27 cellular contexts compared by ENCODE assay signal in genomic region chr6:76342611-76343160, GRCh38.
DNase-seq lines count a peak whose midpoint lies in the region; ATAC-seq, FAIRE-seq and TF ChIP-seq lines count a peak whose summit lies in the region.
"Had no signal": no experiment of that assay in that cellular context is flagged by ENCODE, and none has a peak within 500 bp of the region (broad histone marks: within the 10 kb centered on the region; RNA-seq: fewer than 3 reads in every experiment).

No MANE protein-coding gene starts in this region.

- no peak overlapping the region for H4K5ac ChIP-seq in H1 (ENCODE audit: insufficient read length, low read depth, low read length)

- H2BK5ac ChIP-seq in H1 (ENCODE audit: low read depth, low read length) = no peak overlapping the region
- no peak overlapping the region for H2BK5ac ChIP-seq in neuronal stem cell (ENCODE audit: low read length)

- H2BK120ac ChIP-seq in H1 (replicated peaks; ENCODE audit: low read depth, low read length) = no peak overlapping the region
- H2BK120ac ChIP-seq in neuronal stem cell (ENCODE audit: low read depth, low read length) = no peak overlapping the region

- H3K14ac ChIP-seq in H1 (ENCODE audit: insufficient read length) (no peak overlapping the region), neuronal stem cell (ENCODE audit: low read length) (peak overlapping the region; percentile 56)

- H2AFZ ChIP-seq in H1 (ENCODE audit: low read length) = peak overlapping the region; percentile 40; the same call in 1 of the 2 replicates
- no peak overlapping the region for H2AFZ ChIP-seq in neuronal stem cell (ENCODE audit: low read length)
- H2AFZ ChIP-seq: GM23338 had no signal

- no peak overlapping the region for H2BK12ac ChIP-seq in H1 (ENCODE audit: low read depth, low read length)
- H2BK12ac ChIP-seq in neuronal stem cell (ENCODE audit: low read length) = no peak overlapping the region

- H2BK15ac ChIP-seq in H1 (ENCODE audit: low read length) = no peak overlapping the region
- no peak overlapping the region for H2BK15ac ChIP-seq in neuronal stem cell (ENCODE audit: low read length)

- DNase-seq in NCI-H146 (lab: John Stamatoyannopoulos, UW) = peak; percentile 2
- DNase-seq in NCI-H146 treated with DMSO at 0.1 percent for 48 hours (lab: John Stamatoyannopoulos, UW; ENCODE audit: unreplicated experiment) = no peak
- no peak for DNase-seq in H1 (ENCODE audit: low read depth in 1 of 2, low spot score in 2 of 2)
- no peak for DNase-seq in neuronal stem cell (ENCODE audit: low spot score)
- peak; percentile 7 for DNase-seq in urothelium cell line (ENCODE audit: low spot score)
- no peak for DNase-seq in HuH-7 (ENCODE audit: low spot score)
- DNase-seq: BE2C; CD8-positive, alpha-beta memory T cell; DMS 273 treated with DMSO at 0.1 percent for 48 hours; DMS79; EL; GDM1; HFFc6; NCI-H1048; NCI-H1417; NCI-H187; NCI-H2171 treated with DMSO at 0.1 percent for 48 hours; NCI-H446; NCI-H524 treated with DMSO at 0.1 percent for 48 hours; NCI-H774 had no signal

- H2AK5ac ChIP-seq in H1 (ENCODE audit: low read depth, low read length) (no peak overlapping the region), neuronal stem cell (ENCODE audit: low read depth, low read length) (no peak overlapping the region)

- no peak for TF ChIP-seq RAD21 in H1 (IDR thresholded peaks at IDR 0.05 in 1 of 2, conservative IDR thresholded peaks at IDR 0.05 in 1 of 2; ENCODE audit: low read depth in 2 of 2, low read length in 2 of 2)

- no peaks in the 10 kb centered on the region for H3K23me2 ChIP-seq in H1 (ENCODE audit: low read depth, low read length)

- no peak for TF ChIP-seq POLR2A in H1 (IDR thresholded peaks at IDR 0.05; ENCODE audit: control extremely low read depth in 1 of 2, low read depth in 2 of 2, low read length in 2 of 2)

- POLR2A ChIA-PET in H1 (lab: Charles Lee; ENCODE audit: partially characterized antibody) = no interaction called here

- H3K79me1 ChIP-seq in H1 (ENCODE audit: low read depth, low read length) (no peaks in the 10 kb centered on the region), neuronal stem cell (ENCODE audit: low read depth, low read length) (no peaks in the 10 kb centered on the region)

- no peak for TF ChIP-seq CTCF in H1 (IDR thresholded peaks at IDR 0.05; ENCODE audit: control extremely low read depth in 1 of 3, insufficient read depth in 1 of 3, low read depth in 1 of 3, low read length in 3 of 3)

- no peak overlapping the region for H3K56ac ChIP-seq in H1 (replicated peaks; ENCODE audit: insufficient read length, low read depth, low read length)

- no peak overlapping the region for H3K4ac ChIP-seq in H1 (replicated peaks; ENCODE audit: insufficient read length, low read depth, low read length)
- H3K4ac ChIP-seq in neuronal stem cell (ENCODE audit: low read length) = no peak overlapping the region

- H3K27ac ChIP-seq in H1 (ENCODE audit: low read depth, low read length) (no peak overlapping the region), neuronal stem cell (replicated peaks; ENCODE audit: low read length) (no peak overlapping the region)
- H3K27ac ChIP-seq: 22Rv1, KMS-11 had no signal

- 81% methylated on average over 1 of the region's 1 CpG; no CpG with 5 or more reads in 1 of the 2 experiments for WGBS in H1 (ENCODE audit: extremely low coverage in 1 of 2, insufficient coverage in 1 of 2, insufficient read length in 1 of 2, insufficient replicate concordance in 2 of 2, low coverage in 1 of 2, low lambda C conversion rate in 2 of 2, missing lambda C conversion rate in 1 of 2), 2 experiments
- no CpG with 5 or more reads among the region's 1 CpG for WGBS in neuronal stem cell (ENCODE audit: extremely low coverage in 2 of 2, insufficient read length in 2 of 2, insufficient replicate concordance in 1 of 2), 2 donors

- no peak overlapping the region for H4K8ac ChIP-seq in H1 (ENCODE audit: extremely low read depth, insufficient read depth, low read length)
- no peak overlapping the region for H4K8ac ChIP-seq in neuronal stem cell (ENCODE audit: low read depth, low read length)

- no peak overlapping the region for H3K18ac ChIP-seq in H1 (ENCODE audit: extremely low read depth, low read length)
- no peak overlapping the region for H3K18ac ChIP-seq in neuronal stem cell (ENCODE audit: low read length)

- H3K36me3 ChIP-seq in H1 (ENCODE audit: control insufficient read depth in 2 of 4, insufficient read depth in 4 of 4, low read length in 3 of 4) (no peaks in the 10 kb centered on the region), neuronal stem cell (replicated peaks in 1 of 2; ENCODE audit: control insufficient read depth in 2 of 2, insufficient read depth in 2 of 2, low read length in 2 of 2) (no peaks in the 10 kb centered on the region)
- H3K36me3 ChIP-seq: BE2C, HAP-1 had no signal

- H3K9me3 ChIP-seq in H1 (ENCODE audit: insufficient read depth in 2 of 2, low read depth in 1 of 2, low read length in 1 of 2) (no peaks in the 10 kb centered on the region), neuronal stem cell (replicated peaks in 1 of 2; ENCODE audit: control insufficient read depth in 2 of 2, insufficient read depth in 1 of 2, low read depth in 1 of 2, low read length in 2 of 2) (peaks cover 0 to 2% of the 10 kb centered on the region in 2 donors)
- H3K9me3 ChIP-seq: HAP-1 had no signal

- H3K79me2 ChIP-seq in H1 (ENCODE audit: control insufficient read depth in 1 of 2, insufficient read depth in 2 of 2, low read length in 2 of 2) = no peaks in the 10 kb centered on the region

- no peak overlapping the region for H3K4me3 ChIP-seq in H1 (ENCODE audit: extremely low read depth in 1 of 4, insufficient read depth in 2 of 4, low read depth in 3 of 4, low read length in 4 of 4)
- no peak overlapping the region for H3K4me3 ChIP-seq in neuronal stem cell (ENCODE audit: low read length in 2 of 2)
- H3K4me3 ChIP-seq: GM12878, GM23338, HAP-1 had no signal

- H3K23ac ChIP-seq in H1 (ENCODE audit: insufficient read length) (no peak overlapping the region), neuronal stem cell (ENCODE audit: low read depth, low read length, poor library complexity) (no peak overlapping the region)

- H4K91ac ChIP-seq in H1 (replicated peaks; ENCODE audit: insufficient read length, low read length) (no peak overlapping the region), neuronal stem cell (ENCODE audit: low read depth, low read length, poor library complexity) (no peak overlapping the region)

- FAIRE-seq in H1 (lab: Jason Lieb, UNC) (no peak), urothelium cell line (lab: Jason Lieb, UNC) (no peak)
- FAIRE-seq: GM12878, RCC 7860 had no signal

- H3K27me3 ChIP-seq in H1 (replicated peaks in 1 of 4; ENCODE audit: control insufficient read depth in 3 of 4, extremely low read depth in 1 of 4, insufficient read depth in 3 of 4, low read length in 3 of 4) (no peaks in the 10 kb centered on the region), neuronal stem cell (ENCODE audit: control insufficient read depth in 3 of 3, insufficient read depth in 3 of 3, low read depth in 1 of 3, low read length in 3 of 3) (peaks cover 0 to 3% (median 0%) of the 10 kb centered on the region in 3 experiments)
- H3K27me3 ChIP-seq: BE2C had no signal

- H2BK20ac ChIP-seq in H1 (ENCODE audit: low read length) = no peak overlapping the region

- CTCF ChIA-PET in H1 (lab: Charles Lee; ENCODE audit: partially characterized antibody) = interaction anchor here (1.5 kb wide), 1 partner anchor 8 kb away, joined by 5 read pairs; no protein-coding TSS in a partner anchor

- H3K9ac ChIP-seq in H1 (replicated peaks in 1 of 4; ENCODE audit: extremely low read depth in 1 of 4, low read depth in 3 of 4, low read length in 3 of 4) (no peak overlapping the region), neuronal stem cell (ENCODE audit: low read depth, low read length, poor library complexity) (no peak overlapping the region)
- H3K9ac ChIP-seq: KMS-11 had no signal

- no peaks in the 10 kb centered on the region for H3K4me1 ChIP-seq in H1 (replicated peaks in 1 of 4; ENCODE audit: control insufficient read depth in 3 of 4, insufficient read depth in 4 of 4, low read length in 3 of 4)
- no peaks in the 10 kb centered on the region for H3K4me1 ChIP-seq in neuronal stem cell (ENCODE audit: control insufficient read depth in 2 of 2, insufficient read depth in 1 of 2, low read depth in 1 of 2, low read length in 2 of 2)
- H3K4me1 ChIP-seq: BE2C, HAP-1 had no signal

- H4K20me1 ChIP-seq in H1 (replicated peaks in 1 of 2; ENCODE audit: control insufficient read depth in 1 of 2, insufficient read depth in 2 of 2, low read length in 2 of 2) = no peaks in the 10 kb centered on the region

- TF ChIP-seq EP300 in H1 (IDR thresholded peaks at IDR 0.05; ENCODE audit: borderline replicate concordance in 1 of 2, low read depth in 2 of 2, low read length in 2 of 2) = no peak

- H3K4me2 ChIP-seq in H1 (ENCODE audit: insufficient read depth in 1 of 2, low read depth in 2 of 2, low read length in 2 of 2) (no peak overlapping the region), neuronal stem cell (ENCODE audit: insufficient read depth, low read length, poor library complexity, severe bottlenecking) (no peak overlapping the region)
- H3K4me2 ChIP-seq: GM23338, KMS-11 had no signal

- ATAC-seq in HG03139 (IDR thresholded peaks at IDR 0.05; ENCODE audit: unreplicated experiment) = no peak
- ATAC-seq: GM12878, GM23338 had no signal

TF ChIP-seq in H1, 55 proteins besides CTCF, POLR2A, EP300 and RAD21 (continues in another document):
- no peak for TF ChIP-seq RXRA (IDR thresholded peaks at IDR 0.05; ENCODE audit: insufficient read depth, low read depth, low read length)
- TF ChIP-seq RBBP5 (IDR thresholded peaks at IDR 0.05; ENCODE audit: borderline replicate concordance, low read depth, low read length) = no peak
- TF ChIP-seq MAFK (IDR thresholded peaks at IDR 0.05; ENCODE audit: low read depth, low read length) = no peak
- no peak for TF ChIP-seq JUN (IDR thresholded peaks at IDR 0.05; ENCODE audit: low read depth, low read length)
- no peak for TF ChIP-seq KDM5A (IDR thresholded peaks at IDR 0.05; ENCODE audit: low read length)
- no peak for TF ChIP-seq YY1 (IDR thresholded peaks at IDR 0.05; ENCODE audit: low read depth, low read length)
- TF ChIP-seq SP4 (IDR thresholded peaks at IDR 0.05; ENCODE audit: low read length) = no peak
- no peak for TF ChIP-seq EZH2 (IDR thresholded peaks at IDR 0.05; ENCODE audit: low read depth, low read length, severe bottlenecking)
- no peak for TF ChIP-seq GTF2F1 (IDR thresholded peaks at IDR 0.05; ENCODE audit: borderline replicate concordance, low read depth, low read length)
- no peak for TF ChIP-seq NANOG (IDR thresholded peaks at IDR 0.05; ENCODE audit: insufficient read depth, low read depth, low read length, poor library complexity, severe bottlenecking)
- no peak for TF ChIP-seq SAP30 (IDR thresholded peaks at IDR 0.05; ENCODE audit: insufficient read depth, insufficient replicate concordance, low read length)
- no peak for TF ChIP-seq HDAC2 (IDR thresholded peaks at IDR 0.05; ENCODE audit: borderline replicate concordance in 1 of 2, low read depth in 2 of 2, low read length in 2 of 2)
- TF ChIP-seq NRF1 (IDR thresholded peaks at IDR 0.05; ENCODE audit: low read depth, low read length) = no peak
- no peak for TF ChIP-seq CBX8 (IDR thresholded peaks at IDR 0.05; ENCODE audit: borderline replicate concordance, low read depth, low read length)

Comparison
In these comparisons a context has a peak if more than half of its experiments do, and no peak if none do; other contexts are left out.
1. DNase-seq: peak in NCI-H146 (single experiment) and urothelium cell line (single experiment); none in NCI-H146 treated with DMSO at 0.1 percent for 48 hours (single experiment), H1 (0 of 2), neuronal stem cell (single experiment) and HuH-7 (single experiment).